Comparison of ENCODE assay signal across 1 cellular context in genomic region chr10:79249156-79250121, GRCh38.
TF ChIP-seq lines count a peak whose summit lies in the region.

No MANE protein-coding gene starts in this region.

TF ChIP-seq in GM12878, 131 proteins besides CTCF, POLR2A, EP300 and RAD21 (continued from another document and continues in another):
- TF ChIP-seq, protein P1, sequence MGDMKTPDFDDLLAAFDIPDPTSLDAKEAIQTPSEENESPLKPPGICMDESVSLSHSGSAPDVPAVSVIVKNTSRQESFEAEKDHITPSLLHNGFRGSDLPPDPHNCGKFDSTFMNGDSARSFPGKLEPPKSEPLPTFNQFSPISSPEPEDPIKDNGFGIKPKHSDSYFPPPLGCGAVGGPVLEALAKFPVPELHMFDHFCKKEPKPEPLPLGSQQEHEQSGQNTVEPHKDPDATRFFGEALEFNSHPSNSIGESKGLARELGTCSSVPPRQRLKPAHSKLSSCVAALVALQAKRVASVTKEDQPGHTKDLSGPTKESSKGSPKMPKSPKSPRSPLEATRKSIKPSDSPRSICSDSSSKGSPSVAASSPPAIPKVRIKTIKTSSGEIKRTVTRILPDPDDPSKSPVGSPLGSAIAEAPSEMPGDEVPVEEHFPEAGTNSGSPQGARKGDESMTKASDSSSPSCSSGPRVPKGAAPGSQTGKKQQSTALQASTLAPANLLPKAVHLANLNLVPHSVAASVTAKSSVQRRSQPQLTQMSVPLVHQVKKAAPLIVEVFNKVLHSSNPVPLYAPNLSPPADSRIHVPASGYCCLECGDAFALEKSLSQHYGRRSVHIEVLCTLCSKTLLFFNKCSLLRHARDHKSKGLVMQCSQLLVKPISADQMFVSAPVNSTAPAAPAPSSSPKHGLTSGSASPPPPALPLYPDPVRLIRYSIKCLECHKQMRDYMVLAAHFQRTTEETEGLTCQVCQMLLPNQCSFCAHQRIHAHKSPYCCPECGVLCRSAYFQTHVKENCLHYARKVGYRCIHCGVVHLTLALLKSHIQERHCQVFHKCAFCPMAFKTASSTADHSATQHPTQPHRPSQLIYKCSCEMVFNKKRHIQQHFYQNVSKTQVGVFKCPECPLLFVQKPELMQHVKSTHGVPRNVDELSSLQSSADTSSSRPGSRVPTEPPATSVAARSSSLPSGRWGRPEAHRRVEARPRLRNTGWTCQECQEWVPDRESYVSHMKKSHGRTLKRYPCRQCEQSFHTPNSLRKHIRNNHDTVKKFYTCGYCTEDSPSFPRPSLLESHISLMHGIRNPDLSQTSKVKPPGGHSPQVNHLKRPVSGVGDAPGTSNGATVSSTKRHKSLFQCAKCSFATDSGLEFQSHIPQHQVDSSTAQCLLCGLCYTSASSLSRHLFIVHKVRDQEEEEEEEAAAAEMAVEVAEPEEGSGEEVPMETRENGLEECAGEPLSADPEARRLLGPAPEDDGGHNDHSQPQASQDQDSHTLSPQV (IDR thresholded peaks at IDR 0.05), result no peak
- TF ChIP-seq E2F4 (IDR thresholded peaks at IDR 0.05; ENCODE audit: low read depth, low read length) (no peak), BCL11A (IDR thresholded peaks at IDR 0.05; ENCODE audit: low read depth, low read length) (0 out of 2 replicates have a peak, but pooled peaks have one; percentile 4), STAT1 (conservative IDR thresholded peaks at IDR 0.05) (no peak), RAD51 (IDR thresholded peaks at IDR 0.05) (no peak), NFYA (IDR thresholded peaks at IDR 0.05; ENCODE audit: borderline replicate concordance, low read depth, low read length) (no peak), ZNF217 (IDR thresholded peaks at IDR 0.05) (peak; percentile 96), NFIC (IDR thresholded peaks at IDR 0.05; ENCODE audit: low read depth, low read length) (no peak), ZBED1 (IDR thresholded peaks at IDR 0.05; ENCODE audit: borderline replicate concordance) (peak; percentile 91; the same call in 1 of the 2 replicates), RB1 (IDR thresholded peaks at IDR 0.05; ENCODE audit: borderline replicate concordance) (no peak), SIN3A (IDR thresholded peaks at IDR 0.05; ENCODE audit: low read depth, low read length) (no peak), SUPT20H (IDR thresholded peaks at IDR 0.05; ENCODE audit: borderline replicate concordance, control insufficient read depth, low read depth, low read length) (no peak), CBX3 (IDR thresholded peaks at IDR 0.05; ENCODE audit: borderline replicate concordance, low read depth) (no peak), CEBPB (IDR thresholded peaks at IDR 0.05; ENCODE audit: borderline replicate concordance in 1 of 2, low read depth in 2 of 2, low read length in 2 of 2) (no peak), HDAC6 (IDR thresholded peaks at IDR 0.05; ENCODE audit: unreplicated experiment) (no peak), NKRF (conservative IDR thresholded peaks at IDR 0.05) (peak; percentile 53), SP1 (IDR thresholded peaks at IDR 0.05; ENCODE audit: low read depth, low read length) (no peak), ETV6 (conservative IDR thresholded peaks at IDR 0.05 in 1 of 2, IDR thresholded peaks at IDR 0.05 in 1 of 2; ENCODE audit: borderline replicate concordance in 1 of 2, low read depth in 1 of 2) (peak in 1 of 2 experiments; percentile 83; a peak in 2 of 4 replicates), LARP7 (IDR thresholded peaks at IDR 0.05) (peak; percentile 31; the same call in 1 of the 2 replicates), DPF2 (IDR thresholded peaks at IDR 0.05) (peak; percentile 73), PAX5 (IDR thresholded peaks at IDR 0.05; ENCODE audit: borderline replicate concordance, low read depth, low read length) (peak; percentile 88), CUX1 (IDR thresholded peaks at IDR 0.05; ENCODE audit: insufficient replicate concordance, low read depth, low read length) (no peak), KAT2A (conservative IDR thresholded peaks at IDR 0.05; ENCODE audit: control insufficient read depth, low read depth, low read length) (no peak), GATAD2B (conservative IDR thresholded peaks at IDR 0.05; ENCODE audit: low read depth) (0 out of 2 replicates have a peak, but pooled peaks have one; percentile 65), CREB1 (IDR thresholded peaks at IDR 0.05; ENCODE audit: low read depth) (no peak), SKIL (IDR thresholded peaks at IDR 0.05; ENCODE audit: low read depth, poor library complexity, severe bottlenecking) (peak; percentile 60), ZNF274 (IDR thresholded peaks at IDR 0.05; ENCODE audit: insufficient read depth, insufficient read length) (no peak), IRF4 (IDR thresholded peaks at IDR 0.05; ENCODE audit: low read depth, low read length) (peak; percentile 70), CBX5 (IDR thresholded peaks at IDR 0.05; ENCODE audit: low read depth) (no peak), TCF3 (IDR thresholded peaks at IDR 0.05; ENCODE audit: borderline replicate concordance, insufficient read depth, low read depth, low read length) (peak; percentile 91; the same call in 1 of the 2 replicates)
- TF ChIP-seq, protein P2, sequence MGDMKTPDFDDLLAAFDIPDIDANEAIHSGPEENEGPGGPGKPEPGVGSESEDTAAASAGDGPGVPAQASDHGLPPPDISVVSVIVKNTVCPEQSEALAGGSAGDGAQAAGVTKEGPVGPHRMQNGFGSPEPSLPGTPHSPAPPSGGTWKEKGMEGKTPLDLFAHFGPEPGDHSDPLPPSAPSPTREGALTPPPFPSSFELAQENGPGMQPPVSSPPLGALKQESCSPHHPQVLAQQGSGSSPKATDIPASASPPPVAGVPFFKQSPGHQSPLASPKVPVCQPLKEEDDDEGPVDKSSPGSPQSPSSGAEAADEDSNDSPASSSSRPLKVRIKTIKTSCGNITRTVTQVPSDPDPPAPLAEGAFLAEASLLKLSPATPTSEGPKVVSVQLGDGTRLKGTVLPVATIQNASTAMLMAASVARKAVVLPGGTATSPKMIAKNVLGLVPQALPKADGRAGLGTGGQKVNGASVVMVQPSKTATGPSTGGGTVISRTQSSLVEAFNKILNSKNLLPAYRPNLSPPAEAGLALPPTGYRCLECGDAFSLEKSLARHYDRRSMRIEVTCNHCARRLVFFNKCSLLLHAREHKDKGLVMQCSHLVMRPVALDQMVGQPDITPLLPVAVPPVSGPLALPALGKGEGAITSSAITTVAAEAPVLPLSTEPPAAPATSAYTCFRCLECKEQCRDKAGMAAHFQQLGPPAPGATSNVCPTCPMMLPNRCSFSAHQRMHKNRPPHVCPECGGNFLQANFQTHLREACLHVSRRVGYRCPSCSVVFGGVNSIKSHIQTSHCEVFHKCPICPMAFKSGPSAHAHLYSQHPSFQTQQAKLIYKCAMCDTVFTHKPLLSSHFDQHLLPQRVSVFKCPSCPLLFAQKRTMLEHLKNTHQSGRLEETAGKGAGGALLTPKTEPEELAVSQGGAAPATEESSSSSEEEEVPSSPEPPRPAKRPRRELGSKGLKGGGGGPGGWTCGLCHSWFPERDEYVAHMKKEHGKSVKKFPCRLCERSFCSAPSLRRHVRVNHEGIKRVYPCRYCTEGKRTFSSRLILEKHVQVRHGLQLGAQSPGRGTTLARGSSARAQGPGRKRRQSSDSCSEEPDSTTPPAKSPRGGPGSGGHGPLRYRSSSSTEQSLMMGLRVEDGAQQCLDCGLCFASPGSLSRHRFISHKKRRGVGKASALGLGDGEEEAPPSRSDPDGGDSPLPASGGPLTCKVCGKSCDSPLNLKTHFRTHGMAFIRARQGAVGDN (IDR thresholded peaks at IDR 0.05), result 0 out of 2 replicates have a peak, but pooled peaks have one; percentile 12
- TF ChIP-seq, protein P3, sequence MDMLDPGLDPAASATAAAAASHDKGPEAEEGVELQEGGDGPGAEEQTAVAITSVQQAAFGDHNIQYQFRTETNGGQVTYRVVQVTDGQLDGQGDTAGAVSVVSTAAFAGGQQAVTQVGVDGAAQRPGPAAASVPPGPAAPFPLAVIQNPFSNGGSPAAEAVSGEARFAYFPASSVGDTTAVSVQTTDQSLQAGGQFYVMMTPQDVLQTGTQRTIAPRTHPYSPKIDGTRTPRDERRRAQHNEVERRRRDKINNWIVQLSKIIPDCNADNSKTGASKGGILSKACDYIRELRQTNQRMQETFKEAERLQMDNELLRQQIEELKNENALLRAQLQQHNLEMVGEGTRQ (IDR thresholded peaks at IDR 0.05; ENCODE audit: borderline replicate concordance, low read depth, low read length), result no peak
- TF ChIP-seq, protein P4, sequence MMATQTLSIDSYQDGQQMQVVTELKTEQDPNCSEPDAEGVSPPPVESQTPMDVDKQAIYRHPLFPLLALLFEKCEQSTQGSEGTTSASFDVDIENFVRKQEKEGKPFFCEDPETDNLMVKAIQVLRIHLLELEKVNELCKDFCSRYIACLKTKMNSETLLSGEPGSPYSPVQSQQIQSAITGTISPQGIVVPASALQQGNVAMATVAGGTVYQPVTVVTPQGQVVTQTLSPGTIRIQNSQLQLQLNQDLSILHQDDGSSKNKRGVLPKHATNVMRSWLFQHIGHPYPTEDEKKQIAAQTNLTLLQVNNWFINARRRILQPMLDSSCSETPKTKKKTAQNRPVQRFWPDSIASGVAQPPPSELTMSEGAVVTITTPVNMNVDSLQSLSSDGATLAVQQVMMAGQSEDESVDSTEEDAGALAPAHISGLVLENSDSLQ (IDR thresholded peaks at IDR 0.05), result peak; percentile 44
- TF ChIP-seq, protein P5, sequence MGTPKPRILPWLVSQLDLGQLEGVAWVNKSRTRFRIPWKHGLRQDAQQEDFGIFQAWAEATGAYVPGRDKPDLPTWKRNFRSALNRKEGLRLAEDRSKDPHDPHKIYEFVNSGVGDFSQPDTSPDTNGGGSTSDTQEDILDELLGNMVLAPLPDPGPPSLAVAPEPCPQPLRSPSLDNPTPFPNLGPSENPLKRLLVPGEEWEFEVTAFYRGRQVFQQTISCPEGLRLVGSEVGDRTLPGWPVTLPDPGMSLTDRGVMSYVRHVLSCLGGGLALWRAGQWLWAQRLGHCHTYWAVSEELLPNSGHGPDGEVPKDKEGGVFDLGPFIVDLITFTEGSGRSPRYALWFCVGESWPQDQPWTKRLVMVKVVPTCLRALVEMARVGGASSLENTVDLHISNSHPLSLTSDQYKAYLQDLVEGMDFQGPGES (IDR thresholded peaks at IDR 0.05), result no peak
